ENCODE assay signal across 11 cellular contexts in the genomic region with DNA sequence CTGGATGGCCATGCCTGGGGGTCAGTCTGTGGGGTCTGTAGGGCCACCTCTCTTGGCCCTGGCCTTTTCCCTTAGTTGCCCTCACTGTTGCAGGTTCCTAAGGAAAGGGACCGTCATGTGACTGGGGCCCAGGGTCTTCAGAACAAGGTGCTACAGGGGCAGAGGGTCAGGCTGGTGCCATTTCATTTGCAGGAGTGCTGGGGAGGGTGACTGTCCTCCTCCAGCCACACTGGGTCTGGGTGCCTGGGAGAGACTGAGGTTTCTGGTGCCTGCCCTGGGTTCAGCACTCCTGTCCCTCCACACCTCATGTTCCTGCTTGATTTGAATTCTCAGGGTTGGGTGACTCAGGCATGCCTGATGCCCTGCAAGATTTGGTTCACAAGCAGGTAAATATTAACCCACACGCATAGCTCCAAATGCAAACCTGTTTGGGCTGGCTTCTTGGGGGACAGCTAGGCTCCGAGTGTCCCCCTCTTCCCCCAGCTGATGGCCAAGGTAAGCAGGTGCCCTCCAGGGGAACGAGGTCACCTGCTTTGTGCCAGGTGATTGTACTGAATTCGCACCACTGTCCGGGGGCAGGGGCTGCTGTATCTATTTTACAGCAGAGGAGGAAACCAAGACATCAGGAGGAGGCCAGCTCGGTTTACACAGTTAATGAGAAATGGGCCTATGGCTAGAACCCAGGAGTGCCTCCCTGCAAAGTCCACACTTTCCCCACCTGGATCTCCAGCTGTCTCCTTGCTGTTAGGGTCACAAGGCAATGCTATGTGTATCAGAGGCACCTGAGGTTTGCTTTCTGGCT. TPM values are rescaled to one million over a fixed set of nuclear protein-coding genes. Genes with fewer than 3 reads are reported as not detected.
DNase-seq lines count a peak whose midpoint lies in the region; ATAC-seq and TF ChIP-seq lines count a peak whose summit lies in the region.
"Had no signal": no experiment of that assay in that cellular context is flagged by ENCODE, and none has a peak within 500 bp of the region (broad histone marks: within the 10 kb centered on the region; RNA-seq: fewer than 3 reads in every experiment).

No MANE protein-coding gene starts in this region.

- DNase-seq in Right ventricle myocardium inferior (ENCODE audit: missing footprints) (peak; percentile 34), cardiac septum (ENCODE audit: low spot score) (no peak), foreskin keratinocyte (peak in 1 of 2 donors; percentile 59), osteoblast (ENCODE audit: insufficient read length, low spot score, missing footprints) (peak; percentile 69), aorta (no peak), cerebellar nuclear complex (lab: John Stamatoyannopoulos, UW) (no peak), T-helper 2 cell (no peak)
- DNase-seq in activated CD4-positive, alpha-beta memory T cell treated with anti-CD3 and anti-CD28 coated beads, Interleukin-2, amount 10 ng/mL, durations not matched to agents 7 days and 5 days: no peak
- DNase-seq: activated CD8-positive, alpha-beta memory T cell treated with anti-CD3 and anti-CD28 coated beads for 24 hours; NCI-H1105 had no signal

- WGBS in aorta, 2 donors: 65% methylated on average over 7 of the region's 7 CpGs

- no peak for TF ChIP-seq CTCF in foreskin keratinocyte (conservative IDR thresholded peaks at IDR 0.05)
- TF ChIP-seq CTCF in osteoblast (IDR thresholded peaks at IDR 0.05; ENCODE audit: extremely low read depth, low read depth, low read length): no peak

- H3K27me3 Mint-ChIP-seq in activated CD4-positive, alpha-beta memory T cell treated with anti-CD3 and anti-CD28 coated beads, Interleukin-2, amount 10 ng/mL, durations not matched to agents 7 days and 5 days: no peaks in the 10 kb centered on the region
- H3K27me3 Mint-ChIP-seq: activated naive CD8-positive, alpha-beta T cell had no signal

- H3K9me3 Mint-ChIP-seq in activated CD4-positive, alpha-beta memory T cell treated with anti-CD3 and anti-CD28 coated beads, Interleukin-2, amount 10 ng/mL, durations not matched to agents 7 days and 5 days: no peaks in the 10 kb centered on the region

- H3K4me1 ChIP-seq in foreskin keratinocyte: no peaks in the 10 kb centered on the region
- peaks cover 34% of the 10 kb centered on the region for H3K4me1 ChIP-seq in osteoblast (ENCODE audit: insufficient read depth, low read length)
- H3K4me1 ChIP-seq in aorta (ENCODE audit: control insufficient read depth in 1 of 2, insufficient read depth in 2 of 2, low read length in 2 of 2): peaks cover 3% of the 10 kb centered on the region in 2 donors

- H3K27ac Mint-ChIP-seq in activated CD4-positive, alpha-beta memory T cell treated with anti-CD3 and anti-CD28 coated beads, Interleukin-2, amount 10 ng/mL, durations not matched to agents 7 days and 5 days: no peak overlapping the region
- H3K27ac Mint-ChIP-seq: activated naive CD8-positive, alpha-beta T cell had no signal

- H3K9me3 ChIP-seq in osteoblast (ENCODE audit: low read depth, low read length) (no peaks in the 10 kb centered on the region), aorta (ENCODE audit: control insufficient read depth, low read length) (no peaks in the 10 kb centered on the region)

- H3K4me2 ChIP-seq in osteoblast (ENCODE audit: insufficient read depth, low read length): no peak overlapping the region

- POLR2A ChIA-PET in activated CD4-positive, alpha-beta memory T cell treated with anti-CD3 and anti-CD28 coated beads, Interleukin-2, amount 10 ng/mL, durations not matched to agents 7 days and 5 days (lab: Charles Lee): no interaction called here

- no peaks in the 10 kb centered on the region for H3K27me3 ChIP-seq in foreskin keratinocyte
- no peaks in the 10 kb centered on the region for H3K27me3 ChIP-seq in osteoblast (ENCODE audit: insufficient read depth, low read length)
- H3K27me3 ChIP-seq in aorta (ENCODE audit: control insufficient read depth in 1 of 2, insufficient read depth in 2 of 2, low read length in 1 of 2): no peaks in the 10 kb centered on the region

- peaks cover 84% of the 10 kb centered on the region for H3K79me2 ChIP-seq in osteoblast (ENCODE audit: insufficient read depth, low read length)

- no peak for ATAC-seq in Right ventricle myocardium inferior
- peak; percentile 69 for ATAC-seq in foreskin keratinocyte
- ATAC-seq in aorta (ENCODE audit: low FRiP score): no peak

- no peaks in the 10 kb centered on the region for H3K36me3 ChIP-seq in osteoblast (ENCODE audit: insufficient read depth, low read length)
- no peaks in the 10 kb centered on the region for H3K36me3 ChIP-seq in aorta (ENCODE audit: control insufficient read depth in 1 of 2, insufficient read depth in 2 of 2, low read length in 1 of 2)

- H3K4me1 Mint-ChIP-seq in activated CD4-positive, alpha-beta memory T cell treated with anti-CD3 and anti-CD28 coated beads, Interleukin-2, amount 10 ng/mL, durations not matched to agents 7 days and 5 days: no peaks in the 10 kb centered on the region

- intact Hi-C loops in Right ventricle myocardium inferior (cut with DNase I) (no loop called here), cardiac septum (cut with DNase I) (no loop called here), aorta (cut with DNase I) (no loop called here)

- H2AFZ ChIP-seq in osteoblast (ENCODE audit: low read length): no peak overlapping the region

- H4K20me1 ChIP-seq in osteoblast (ENCODE audit: insufficient read depth, low read length): peaks cover 6% of the 10 kb centered on the region

- H3K4me3 Mint-ChIP-seq in activated CD4-positive, alpha-beta memory T cell treated with anti-CD3 and anti-CD28 coated beads, Interleukin-2, amount 10 ng/mL, durations not matched to agents 7 days and 5 days: no peak overlapping the region
- H3K4me3 Mint-ChIP-seq: activated naive CD8-positive, alpha-beta T cell had no signal

- H3K4me3 ChIP-seq in osteoblast (ENCODE audit: insufficient read depth, low read length) (no peak overlapping the region), aorta (ENCODE audit: low read length in 2 of 2) (no peak overlapping the region)

- H3K36me3 Mint-ChIP-seq in activated CD4-positive, alpha-beta memory T cell treated with anti-CD3 and anti-CD28 coated beads, Interleukin-2, amount 10 ng/mL, durations not matched to agents 7 days and 5 days (ENCODE audit: low read depth): no peaks in the 10 kb centered on the region
- H3K36me3 Mint-ChIP-seq: activated naive CD8-positive, alpha-beta T cell had no signal

- CTCF ChIA-PET in activated CD4-positive, alpha-beta memory T cell treated with anti-CD3 and anti-CD28 coated beads, Interleukin-2, amount 10 ng/mL, durations not matched to agents 7 days and 5 days (lab: Charles Lee): no interaction called here

- no peak overlapping the region for H3K27ac ChIP-seq in foreskin keratinocyte
- peak overlapping the region; percentile 15 for H3K27ac ChIP-seq in osteoblast (ENCODE audit: low read depth, low read length)
- H3K27ac ChIP-seq in aorta (ENCODE audit: low read depth in 1 of 2, low read length in 2 of 2): peak overlapping the region; percentile 77 to 88

RNA-seq across cellular contexts. Expression of a gene that starts 20.3 kb away (rescaled TPM):
- 59.9 TPM for total RNA-seq in Right ventricle myocardium inferior
- 59.8 TPM for total RNA-seq in cardiac septum
- total RNA-seq in foreskin keratinocyte: 4.7 and 6.3 TPM in 2 replicates
- polyA plus RNA-seq in foreskin keratinocyte: 2.5 and 3.4 TPM in 2 replicates
- 33.3 and 39.1 TPM in 2 replicates for total RNA-seq in osteoblast
- total RNA-seq in aorta: 100 to 1,000 TPM; 143 to 190 TPM
- polyA plus RNA-seq in aorta: 100 to 1,000 TPM in 1 of 2 donors, 10 to 100 TPM in 1; 24.0 to 122 TPM
- not detected for total RNA-seq in activated CD4-positive, alpha-beta memory T cell treated with anti-CD3 and anti-CD28 coated beads, Interleukin-2, amount 10 ng/mL, durations not matched to agents 7 days and 5 days

Comparison
In these comparisons a context has a peak if more than half of its experiments do, and no peak if none do; other contexts are left out.
1. DNase-seq: peak in Right ventricle myocardium inferior (single experiment) and osteoblast (single experiment); none in cardiac septum (single experiment), aorta (0 of 2), cerebellar nuclear complex (0 of 2), activated CD4-positive, alpha-beta memory T cell treated with anti-CD3 and anti-CD28 coated beads, Interleukin-2, amount 10 ng/mL, durations not matched to agents 7 days and 5 days (single experiment) and T-helper 2 cell (0 of 5).